ENCODE assay signal across 18 cellular contexts in the genomic region with DNA sequence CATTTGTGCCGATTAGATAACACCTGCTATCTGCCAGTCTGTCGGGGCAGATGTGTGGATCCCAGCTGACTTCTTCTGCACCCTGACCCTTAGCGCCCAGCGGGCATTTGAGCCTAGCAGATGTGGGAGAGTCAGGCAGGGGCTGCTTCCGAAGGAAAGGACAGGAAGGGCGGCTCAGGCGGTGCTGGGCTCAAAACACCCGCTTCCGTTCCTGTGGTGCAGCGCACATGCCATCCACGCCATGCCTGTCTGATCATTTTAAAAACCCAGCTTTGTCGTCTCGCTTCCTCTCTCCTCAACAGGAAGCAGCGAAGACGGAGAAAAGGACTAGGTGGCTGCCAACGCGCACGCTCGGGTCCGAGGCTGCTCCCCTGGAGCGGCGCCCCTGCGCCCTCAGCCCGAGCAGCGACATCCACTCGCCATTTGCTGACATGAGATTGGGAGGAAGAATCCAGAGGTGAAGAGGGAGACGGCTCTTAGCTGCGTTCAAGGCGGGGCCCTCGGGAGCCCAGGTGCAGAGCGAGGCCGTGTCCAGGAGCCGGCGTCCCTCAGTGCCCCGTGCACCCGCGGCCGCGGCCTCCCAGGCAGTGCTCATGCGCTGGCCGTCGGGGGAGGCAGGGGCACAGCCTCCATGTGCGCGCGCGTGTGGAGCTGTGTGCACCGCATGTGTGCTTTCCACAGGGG. TPM values are rescaled to one million over a fixed set of nuclear protein-coding genes. Genes with fewer than 3 reads are reported as not detected.
A peak's percentile ranks its signal among the peaks of the same experiment; 100 is the strongest.
DNase-seq lines count a peak whose midpoint lies in the region; TF ChIP-seq lines count a peak whose summit lies in the region.
"Had no signal": no experiment of that assay in that cellular context is flagged by ENCODE, and none has a peak within 500 bp of the region (broad histone marks: within the 10 kb centered on the region; RNA-seq: fewer than 3 reads in every experiment).

No MANE protein-coding gene starts in this region.

- no peaks in the 10 kb centered on the region for H3K27me3 ChIP-seq in brain microvascular endothelial cell (replicated peaks)

- peaks cover 5% of the 10 kb centered on the region for H3K36me3 ChIP-seq in brain microvascular endothelial cell (replicated peaks)

- peaks cover 23% of the 10 kb centered on the region for H3K4me1 Mint-ChIP-seq in T-helper 2 cell treated with Interferon-gamma antibody and Interleukin-4, amounts not matched to agents 5 μg/mL and 100 μg/mL, for 36 hours (ENCODE audit: low read depth)
- no peaks in the 10 kb centered on the region for H3K4me1 Mint-ChIP-seq in neural crest cell

- DNase-seq in T-helper 2 cell treated with Interferon-gamma antibody and Interleukin-4, amounts not matched to agents 5 μg/mL and 100 μg/mL, for 36 hours (ENCODE audit: low spot score), result no peak
- DNase-seq in T-helper 2 cell, result no peak
- peak; percentile 40 for DNase-seq in DMS53 treated with DMSO at 0.1 percent for 48 hours (lab: John Stamatoyannopoulos, UW; ENCODE audit: unreplicated experiment)
- DNase-seq in activated CD8-positive, alpha-beta memory T cell treated with anti-CD3 and anti-CD28 coated beads, Interleukin-2, amount 50 U/mL, for 48 hours, result peak; percentile 42
- DNase-seq in neural crest cell (ENCODE audit: low read depth, low spot score), result no peak
- DNase-seq in central memory CD4-positive, alpha-beta T cell, result no peak
- DNase-seq in brain microvascular endothelial cell, result no peak
- no peak for DNase-seq in GOT3 (lab: John Stamatoyannopoulos, UW)
- DNase-seq: C1 segment of cervical spinal cord, DMS79, IMR-90, NCI-H1436 treated with DMSO at 0.1 percent for 48 hours, NCI-H774, SHP77 had no signal

- H3K9me3 Mint-ChIP-seq in T-helper 2 cell treated with Interferon-gamma antibody and Interleukin-4, amounts not matched to agents 5 μg/mL and 100 μg/mL, for 36 hours, result no peaks in the 10 kb centered on the region
- H3K9me3 Mint-ChIP-seq in neural crest cell, result no peaks in the 10 kb centered on the region

- in situ Hi-C loops in brain microvascular endothelial cell (cut with HindIII; ENCODE audit: low pct_ligation_motif_present, low sequenced_read_pairs), result no loop called here

- no peak overlapping the region for H3K27ac ChIP-seq in brain microvascular endothelial cell

- H3K4me3 Mint-ChIP-seq in T-helper 2 cell treated with Interferon-gamma antibody and Interleukin-4, amounts not matched to agents 5 μg/mL and 100 μg/mL, for 36 hours, result no peak overlapping the region
- H3K4me3 Mint-ChIP-seq in neural crest cell, result no peak overlapping the region

- H3K36me3 Mint-ChIP-seq in T-helper 2 cell treated with Interferon-gamma antibody and Interleukin-4, amounts not matched to agents 5 μg/mL and 100 μg/mL, for 36 hours (ENCODE audit: low read depth), result peaks cover 25% of the 10 kb centered on the region
- peaks cover 11% of the 10 kb centered on the region for H3K36me3 Mint-ChIP-seq in neural crest cell (ENCODE audit: low read depth)

- TF ChIP-seq CTCF in neural crest cell (conservative IDR thresholded peaks at IDR 0.05), result no peak
- no peak for TF ChIP-seq CTCF in brain microvascular endothelial cell (IDR thresholded peaks at IDR 0.05; ENCODE audit: low read depth, low read length, missing control alignments)

- peak overlapping the region; percentile 24 for H3K27ac Mint-ChIP-seq in T-helper 2 cell treated with Interferon-gamma antibody and Interleukin-4, amounts not matched to agents 5 μg/mL and 100 μg/mL, for 36 hours
- peak overlapping the region; percentile 96 for H3K27ac Mint-ChIP-seq in neural crest cell (ENCODE audit: unreplicated experiment)

- H3K4me3 ChIP-seq in brain microvascular endothelial cell (ENCODE audit: low read depth, low read length), result no peak overlapping the region
- H3K4me3 ChIP-seq: GM12878, HAP-1 had no signal

- H3K27me3 Mint-ChIP-seq in T-helper 2 cell treated with Interferon-gamma antibody and Interleukin-4, amounts not matched to agents 5 μg/mL and 100 μg/mL, for 36 hours (ENCODE audit: low read depth), result no peaks in the 10 kb centered on the region
- peaks cover 6% of the 10 kb centered on the region for H3K27me3 Mint-ChIP-seq in neural crest cell (ENCODE audit: low read depth)

RNA-seq across cellular contexts. Expression of a gene that starts 5.9 kb away (rescaled TPM):
- not detected in 2 replicates for total RNA-seq in neural crest cell
- total RNA-seq: A172, G401, IMR-90 had no signal

RNA-seq across cellular contexts. Expression of a gene that starts 46.7 kb away (rescaled TPM):
- total RNA-seq in neural crest cell, result 30.3 and 35.2 TPM in 2 replicates

Comparison
In these comparisons a context has a peak if more than half of its experiments do, and no peak if none do; other contexts are left out.
1. DNase-seq: peak in DMS53 treated with DMSO at 0.1 percent for 48 hours (single experiment) and activated CD8-positive, alpha-beta memory T cell treated with anti-CD3 and anti-CD28 coated beads, Interleukin-2, amount 50 U/mL, for 48 hours (single experiment); none in T-helper 2 cell treated with Interferon-gamma antibody and Interleukin-4, amounts not matched to agents 5 μg/mL and 100 μg/mL, for 36 hours (single experiment), T-helper 2 cell (0 of 5), neural crest cell (single experiment), central memory CD4-positive, alpha-beta T cell (single experiment), brain microvascular endothelial cell (single experiment) and GOT3 (single experiment).